In the genomic region with DNA sequence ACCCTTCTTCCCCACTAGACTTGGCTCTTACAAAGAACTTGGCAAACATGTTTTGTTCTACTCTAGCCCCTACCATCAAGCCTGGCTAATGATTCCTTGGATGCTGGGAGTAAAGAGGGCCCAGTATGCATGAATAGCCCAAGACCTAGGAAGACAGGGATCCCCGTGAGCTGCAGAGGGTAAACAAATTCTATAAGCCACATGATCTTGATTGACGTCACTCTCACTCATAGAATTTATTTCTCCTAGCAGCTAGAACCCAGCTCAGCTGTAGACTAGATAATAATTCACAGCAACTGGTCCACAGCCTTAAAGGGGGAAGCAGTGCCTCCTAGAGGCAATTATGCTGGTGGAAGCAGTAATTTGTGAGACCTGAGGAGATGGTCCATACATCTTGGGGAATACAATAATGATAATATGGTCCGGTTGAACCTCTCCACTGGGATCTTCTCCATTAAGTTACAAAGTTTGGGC, we compare ENCODE assay signal across 8 cellular contexts. TPM values are rescaled to one million over a fixed set of nuclear protein-coding genes. Genes with fewer than 3 reads are reported as not detected.
DNase-seq lines count a peak whose midpoint lies in the region; ATAC-seq and TF ChIP-seq lines count a peak whose summit lies in the region.

No MANE protein-coding gene starts in this region.

- H3K4me3 ChIP-seq in MM.1S (ENCODE audit: low read length), result no peak overlapping the region
- no peak overlapping the region for H3K4me3 ChIP-seq in body of pancreas

- intact Hi-C loops in body of pancreas (cut with DNase I), result no loop called here

- ATAC-seq in body of pancreas (no peak), HG03039 (IDR thresholded peaks at IDR 0.05; ENCODE audit: unreplicated experiment) (no peak)

- peak; percentile 31 for TF ChIP-seq CTCF in MM.1S (IDR thresholded peaks at IDR 0.05; ENCODE audit: low read length)
- peak in 5 of 7 experiments; percentile 9 to 28 (median 22) for TF ChIP-seq CTCF in body of pancreas (IDR thresholded peaks at IDR 0.05)
- TF ChIP-seq CTCF in progenitor cell of endocrine pancreas (IDR thresholded peaks at IDR 0.05; ENCODE audit: unreplicated experiment), result peak; percentile 34

- H3K4me1 Mint-ChIP-seq in progenitor cell of endocrine pancreas (ENCODE audit: low read depth), result no peaks in the 10 kb centered on the region

- peaks cover 1% of the 10 kb centered on the region for H3K36me3 Mint-ChIP-seq in progenitor cell of endocrine pancreas (ENCODE audit: insufficient read depth)

- 0 out of 2 replicates have a peak, but pooled peaks cover 3% of the 10 kb centered on the region for H3K4me1 ChIP-seq in MM.1S (ENCODE audit: low read length)
- no peaks in the 10 kb centered on the region for H3K4me1 ChIP-seq in body of pancreas

- H3K4me3 Mint-ChIP-seq in progenitor cell of endocrine pancreas (ENCODE audit: low read depth), result no peak overlapping the region

- no peak overlapping the region for H3K27ac ChIP-seq in MM.1S (ENCODE audit: low read length)
- no peak overlapping the region for H3K27ac ChIP-seq in body of pancreas

- H3K27me3 ChIP-seq in MM.1S (replicated peaks; ENCODE audit: insufficient read depth, low read length) (no peaks in the 10 kb centered on the region), body of pancreas (no peaks in the 10 kb centered on the region)

- WGBS in body of pancreas, 2 donors, result 60 to 72% methylated on average over 3 of the region's 3 CpGs

- H3K9me3 ChIP-seq in MM.1S (replicated peaks; ENCODE audit: insufficient read depth, low read length) (no peaks in the 10 kb centered on the region), body of pancreas (no peaks in the 10 kb centered on the region)

- no peak overlapping the region for H3K9ac ChIP-seq in MM.1S (ENCODE audit: low read length)

- H3K36me3 ChIP-seq in MM.1S (replicated peaks; ENCODE audit: insufficient read depth, low read length), result no peaks in the 10 kb centered on the region
- H3K36me3 ChIP-seq in body of pancreas (replicated peaks in 1 of 2; ENCODE audit: insufficient read depth in 1 of 2, low read depth in 2 of 2), result no peaks in the 10 kb centered on the region

- no peaks in the 10 kb centered on the region for H3K27me3 Mint-ChIP-seq in progenitor cell of endocrine pancreas

- H3K9me2 ChIP-seq in MM.1S (replicated peaks; ENCODE audit: insufficient read depth, low read length), result no peaks in the 10 kb centered on the region

- H3K4me2 ChIP-seq in MM.1S (ENCODE audit: low read depth, low read length), result no peak overlapping the region

- H2AFZ ChIP-seq in MM.1S (ENCODE audit: low read length), result no peak overlapping the region

- H3K79me2 ChIP-seq in MM.1S (ENCODE audit: low read length), result no peaks in the 10 kb centered on the region; the same call in 1 of the 2 replicates

- TF ChIP-seq POLR2A in body of pancreas (IDR thresholded peaks at IDR 0.05), result no peak

- no peaks in the 10 kb centered on the region for H3K9me3 Mint-ChIP-seq in progenitor cell of endocrine pancreas (ENCODE audit: low read depth)

- peak overlapping the region; percentile 69 for H3K27ac Mint-ChIP-seq in progenitor cell of endocrine pancreas

- no peaks in the 10 kb centered on the region for H3F3A ChIP-seq in MM.1S (ENCODE audit: insufficient read depth, low read length)

- H4K20me1 ChIP-seq in MM.1S (ENCODE audit: insufficient read depth, low read length), result no peaks in the 10 kb centered on the region

- DNase-seq in NCI-H82 (lab: John Stamatoyannopoulos, UW) (peak; percentile 18), NCI-H82 treated with DMSO at 0.1 percent for 48 hours (lab: John Stamatoyannopoulos, UW; ENCODE audit: unreplicated experiment) (no peak), MM.1S (no peak), body of pancreas (no peak), progenitor cell of endocrine pancreas (ENCODE audit: low spot score, unreplicated experiment) (no peak), T1000 (lab: John Stamatoyannopoulos, UW) (no peak), midbrain (lab: John Stamatoyannopoulos, UW) (no peak)

RNA-seq across cellular contexts. Expression of gene USO1, which starts 16.1 kb away (rescaled TPM):
- total RNA-seq in body of pancreas, result 10 to 100 TPM; 57.6 to 89.7 TPM
- total RNA-seq in progenitor cell of endocrine pancreas, result 54.4 and 54.9 TPM in 2 replicates

RNA-seq across cellular contexts. Expression of gene G3BP2, which starts 35.0 kb away (rescaled TPM):
- total RNA-seq in body of pancreas (10 to 100 TPM; 29.7 to 65.6 TPM), progenitor cell of endocrine pancreas (157 and 168 TPM in 2 replicates)
